ENCODE assay signal across 22 cellular contexts in genomic region chr9:119159386-119159785, GRCh38.
"Had no signal": no experiment of that assay in that cellular context is flagged by ENCODE, and none has a peak within 500 bp of the region (broad histone marks: within the 10 kb centered on the region; RNA-seq: fewer than 3 reads in every experiment).

No MANE protein-coding gene starts in this region.

- H3K9me3 ChIP-seq: colonic mucosa, esophagus squamous epithelium, gastrocnemius medialis, gastroesophageal sphincter, heart left ventricle had no signal

- H3K27ac ChIP-seq: colonic mucosa, coronary artery, epithelial cell of prostate, esophagus squamous epithelium, foreskin keratinocyte, gastrocnemius medialis, gastroesophageal sphincter, heart left ventricle, heart right ventricle had no signal

- H3K4me1 ChIP-seq: colonic mucosa, esophagus squamous epithelium, foreskin keratinocyte, gastrocnemius medialis, gastroesophageal sphincter, heart left ventricle, heart right ventricle had no signal

- H3K36me3 ChIP-seq: colonic mucosa, esophagus squamous epithelium, gastrocnemius medialis, gastroesophageal sphincter, heart left ventricle, heart right ventricle had no signal

- H3K4me3 ChIP-seq: colonic mucosa, coronary artery, dorsolateral prefrontal cortex, esophagus squamous epithelium, gastrocnemius medialis, gastroesophageal sphincter, heart left ventricle, heart right ventricle had no signal

- DNase-seq: colonic mucosa; cortex of kidney; dermis blood vessel endothelial cell; effector CD4-positive, alpha-beta T cell; effector CD8-positive, alpha-beta T cell; effector memory CD4-positive, alpha-beta T cell; effector memory CD8-positive, alpha-beta T cell; endodermal cell; erythroblast; esophagus squamous epithelium; foreskin fibroblast; foreskin keratinocyte; foreskin melanocyte; gastrocnemius medialis; glutamatergic neuron; head of caudate nucleus; heart left ventricle; heart right ventricle had no signal

- H3K27me3 ChIP-seq: colonic mucosa, dorsolateral prefrontal cortex, esophagus squamous epithelium, foreskin keratinocyte, gastrocnemius medialis, gastroesophageal sphincter, heart right ventricle had no signal
